ENCODE assay signal across 10 cellular contexts in genomic region chr1:27098447-27099153, GRCh38. TPM values are rescaled to one million over a fixed set of nuclear protein-coding genes. Genes with fewer than 3 reads are reported as not detected.
DNase-seq lines count a peak whose midpoint lies in the region; ATAC-seq and TF ChIP-seq lines count a peak whose summit lies in the region.
"Had no signal": no experiment of that assay in that cellular context is flagged by ENCODE, and none has a peak within 500 bp of the region (broad histone marks: within the 10 kb centered on the region; RNA-seq: fewer than 3 reads in every experiment).

No MANE protein-coding gene starts in this region.

- H3K9ac ChIP-seq in mammary epithelial cell (ENCODE audit: insufficient read depth, low read length) (peak overlapping the region; percentile 60), mesenchymal stem cell (ENCODE audit: low read length) (peak overlapping the region; percentile 71)

- peaks cover 11% of the 10 kb centered on the region for H3K36me3 Mint-ChIP-seq in activated CD4-positive, alpha-beta memory T cell treated with anti-CD3 and anti-CD28 coated beads, Interleukin-2, amount 10 ng/mL, durations not matched to agents 7 days and 5 days (ENCODE audit: low read depth)
- peaks cover 4% of the 10 kb centered on the region for H3K36me3 Mint-ChIP-seq in activated CD4-positive, alpha-beta memory T cell treated with anti-CD3 and anti-CD28 coated beads for 36 hours

- intact Hi-C loops in activated CD4-positive, alpha-beta memory T cell treated with anti-CD3 and anti-CD28 coated beads for 36 hours (cut with micrococcal nuclease), result loop anchor here (10.0 kb wide), 1 partner anchor 296 kb away; the partner anchor contains the start of gene GPR3
- intact Hi-C loops in mammary epithelial cell (cut with micrococcal nuclease) (no loop called here), transverse colon (cut with DNase I; ENCODE audit: low total_unique reads) (loop anchor here (2.0 kb wide), 1 partner anchor 54 kb away; no protein-coding TSS in a partner anchor)

- peak overlapping the region; percentile 95 for H4K91ac ChIP-seq in mesenchymal stem cell (ENCODE audit: low read length)

- H3K4me3 ChIP-seq in mammary epithelial cell (replicated peaks in 1 of 3; ENCODE audit: insufficient read depth in 1 of 3, low read depth in 2 of 3, low read length in 3 of 3) (no peak overlapping the region), mesenchymal stem cell (ENCODE audit: insufficient read depth in 1 of 2, low read depth in 1 of 2, low read length in 2 of 2) (no peak overlapping the region), transverse colon (no peak overlapping the region)

- H3K36me3 ChIP-seq in mammary epithelial cell (ENCODE audit: insufficient read depth, low read length), result no peaks in the 10 kb centered on the region
- H3K36me3 ChIP-seq in mesenchymal stem cell (ENCODE audit: control insufficient read depth in 1 of 2, insufficient read depth in 2 of 2, low read depth in 1 of 2, low read length in 2 of 2), result peaks cover 10 to 27% of the 10 kb centered on the region in 2 experiments
- H3K36me3 ChIP-seq in transverse colon, result peaks cover 0 to 5% (median 0%) of the 10 kb centered on the region in 4 donors

- H3K79me1 ChIP-seq in mesenchymal stem cell (replicated peaks; ENCODE audit: low read length, poor library complexity, severe bottlenecking), result no peaks in the 10 kb centered on the region

- no peak overlapping the region for H3K4me3 Mint-ChIP-seq in activated CD4-positive, alpha-beta memory T cell treated with anti-CD3 and anti-CD28 coated beads, Interleukin-2, amount 10 ng/mL, durations not matched to agents 7 days and 5 days
- H3K4me3 Mint-ChIP-seq in activated CD4-positive, alpha-beta memory T cell treated with anti-CD3 and anti-CD28 coated beads for 36 hours, result no peak overlapping the region

- no peaks in the 10 kb centered on the region for H3K79me2 ChIP-seq in mammary epithelial cell (ENCODE audit: insufficient read depth, low read length)

- peak overlapping the region; percentile 83 to 85 for H3K18ac ChIP-seq in mesenchymal stem cell (ENCODE audit: low read depth in 1 of 2, low read length in 2 of 2)

- H3K4me1 Mint-ChIP-seq in activated CD4-positive, alpha-beta memory T cell treated with anti-CD3 and anti-CD28 coated beads, Interleukin-2, amount 10 ng/mL, durations not matched to agents 7 days and 5 days, result peaks cover 12% of the 10 kb centered on the region
- peaks cover 7% of the 10 kb centered on the region for H3K4me1 Mint-ChIP-seq in activated CD4-positive, alpha-beta memory T cell treated with anti-CD3 and anti-CD28 coated beads for 36 hours (ENCODE audit: low read depth)

- peak overlapping the region; percentile 27 for H3K27ac Mint-ChIP-seq in activated CD4-positive, alpha-beta memory T cell treated with anti-CD3 and anti-CD28 coated beads, Interleukin-2, amount 10 ng/mL, durations not matched to agents 7 days and 5 days
- no peak overlapping the region for H3K27ac Mint-ChIP-seq in activated CD4-positive, alpha-beta memory T cell treated with anti-CD3 and anti-CD28 coated beads for 36 hours

- no peaks in the 10 kb centered on the region for H4K20me1 ChIP-seq in mammary epithelial cell (ENCODE audit: insufficient read depth, low read length)

- H3K4me2 ChIP-seq in mammary epithelial cell (ENCODE audit: insufficient read depth, low read depth, low read length) (peak overlapping the region; percentile 53), mesenchymal stem cell (ENCODE audit: low read length, poor library complexity, severe bottlenecking) (no peak overlapping the region)

- dilution Hi-C loops in mammary epithelial cell (cut with HindIII; ENCODE audit: low sequenced_read_pairs), result no loop called here

- TF ChIP-seq POLR2A in transverse colon (IDR thresholded peaks at IDR 0.05), result no peak

- no peak overlapping the region for H3K14ac ChIP-seq in mesenchymal stem cell (ENCODE audit: low read length in 2 of 2)

- H3K27me3 ChIP-seq in mammary epithelial cell (ENCODE audit: insufficient read depth, low read length), result no peaks in the 10 kb centered on the region
- H3K27me3 ChIP-seq in mesenchymal stem cell (ENCODE audit: control insufficient read depth in 1 of 2, insufficient read depth in 1 of 2, low read length in 2 of 2), result no peaks in the 10 kb centered on the region
- no peaks in the 10 kb centered on the region for H3K27me3 ChIP-seq in transverse colon
- H3K27me3 ChIP-seq: BE2C had no signal

- peaks cover 34% of the 10 kb centered on the region for H3K4me1 ChIP-seq in mammary epithelial cell (ENCODE audit: insufficient read depth, low read length)
- H3K4me1 ChIP-seq in mesenchymal stem cell (ENCODE audit: control insufficient read depth, insufficient read depth, low read depth, low read length), result peaks cover 20% of the 10 kb centered on the region
- peaks cover 10 to 27% (median 20%) of the 10 kb centered on the region in 4 donors for H3K4me1 ChIP-seq in transverse colon

- CTCF ChIA-PET in activated CD4-positive, alpha-beta memory T cell treated with anti-CD3 and anti-CD28 coated beads, Interleukin-2, amount 10 ng/mL, durations not matched to agents 7 days and 5 days (lab: Charles Lee), result interaction anchor here (1.0 to 17.0 kb wide), 8 partner anchors 28 to 198 kb away, joined by 3 to 284 read pairs (median 5); no protein-coding TSS in a partner anchor
- CTCF ChIA-PET in activated CD4-positive, alpha-beta memory T cell treated with anti-CD3 and anti-CD28 coated beads for 36 hours (lab: Charles Lee), result interaction anchor here (0.6 to 14.6 kb wide), 10 partner anchors 11 to 202 kb away, joined by 3 to 366 read pairs (median 4); partner anchors contain the start of genes SLC9A1 and WDTC1
- CTCF ChIA-PET in mammary epithelial cell (lab: Charles Lee; ENCODE audit: low non-redundant PET), result interaction anchor here (0.6 to 1.7 kb wide), 6 partner anchors 14 to 198 kb away, joined by 3 to 11 read pairs (median 4); no protein-coding TSS in a partner anchor

- peak overlapping the region; percentile 91 for H4K8ac ChIP-seq in mesenchymal stem cell (ENCODE audit: low read length)

- no peaks in the 10 kb centered on the region for H3K9me3 ChIP-seq in mammary epithelial cell (replicated peaks; ENCODE audit: insufficient read depth, low read length)
- H3K9me3 ChIP-seq in mesenchymal stem cell (ENCODE audit: control insufficient read depth, low read length), result no peaks in the 10 kb centered on the region
- no peaks in the 10 kb centered on the region for H3K9me3 ChIP-seq in transverse colon
- H3K9me3 ChIP-seq: BE2C had no signal

- WGBS in mammary epithelial cell (ENCODE audit: low coverage, missing lambda C conversion rate), result 7% methylated on average over 11 of the region's 14 CpGs
- 90% methylated on average over 13 of the region's 14 CpGs for WGBS in mesenchymal stem cell
- WGBS in transverse colon (ENCODE audit: low coverage in 1 of 2), 2 donors, result 60% methylated on average over 5 to 14 of the region's 14 CpGs

- peak overlapping the region; percentile 62 for H3K27ac ChIP-seq in mammary epithelial cell (ENCODE audit: insufficient read depth, low read depth, low read length)
- no peak overlapping the region for H3K27ac ChIP-seq in mesenchymal stem cell (ENCODE audit: low read length, poor library complexity, severe bottlenecking)
- H3K27ac ChIP-seq in transverse colon, result peak overlapping the region; percentile 47 to 69 (median 58)
- H3K27ac ChIP-seq: HL-60 had no signal

- H3K27me3 Mint-ChIP-seq in activated CD4-positive, alpha-beta memory T cell treated with anti-CD3 and anti-CD28 coated beads, Interleukin-2, amount 10 ng/mL, durations not matched to agents 7 days and 5 days, result no peaks in the 10 kb centered on the region
- no peaks in the 10 kb centered on the region for H3K27me3 Mint-ChIP-seq in activated CD4-positive, alpha-beta memory T cell treated with anti-CD3 and anti-CD28 coated beads for 36 hours

- peak overlapping the region; percentile 41 for H2AK5ac ChIP-seq in mesenchymal stem cell (ENCODE audit: low read length, severe bottlenecking)

- no peak overlapping the region for H2AFZ ChIP-seq in mammary epithelial cell (ENCODE audit: low read depth, low read length)
- H2AFZ ChIP-seq in mesenchymal stem cell (ENCODE audit: low read depth, low read length), result no peak overlapping the region

- H3K9me3 Mint-ChIP-seq in activated CD4-positive, alpha-beta memory T cell treated with anti-CD3 and anti-CD28 coated beads, Interleukin-2, amount 10 ng/mL, durations not matched to agents 7 days and 5 days, result no peaks in the 10 kb centered on the region
- H3K9me3 Mint-ChIP-seq in activated CD4-positive, alpha-beta memory T cell treated with anti-CD3 and anti-CD28 coated beads for 36 hours, result no peaks in the 10 kb centered on the region

- DNase-seq in activated CD4-positive, alpha-beta memory T cell treated with anti-CD3 and anti-CD28 coated beads, Interleukin-2, amount 10 ng/mL, durations not matched to agents 7 days and 5 days, result no peak
- no peak for DNase-seq in activated CD4-positive, alpha-beta memory T cell treated with anti-CD3 and anti-CD28 coated beads for 36 hours
- peak; percentile 73 for DNase-seq in mammary epithelial cell
- DNase-seq in mesenchymal stem cell, result no peak
- DNase-seq in transverse colon, result no peak
- no peak for DNase-seq in NCI-H526 treated with DMSO at 0.1 percent for 48 hours (lab: John Stamatoyannopoulos, UW)
- DNase-seq in activated CD4-positive, CD25-positive, alpha-beta regulatory T cell treated with anti-CD3 and anti-CD28 coated beads, Interleukin-2, amount 50 U/mL, for 72 hours, result no peak

- BruUV-seq in mammary epithelial cell (replicated peaks; lab: Mats Ljungman, UMichigan), result no TSS peak

- H2BK5ac ChIP-seq in mesenchymal stem cell (ENCODE audit: low read depth, low read length, poor library complexity, severe bottlenecking), result no peak overlapping the region

- H2BK12ac ChIP-seq in mesenchymal stem cell (ENCODE audit: low read length in 2 of 2), result peak overlapping the region; percentile 75 to 93

- H3K4ac ChIP-seq in mesenchymal stem cell (ENCODE audit: low read depth in 1 of 2, low read length in 2 of 2), result peak overlapping the region; percentile 33 to 39

- POLR2A ChIA-PET in activated CD4-positive, alpha-beta memory T cell treated with anti-CD3 and anti-CD28 coated beads, Interleukin-2, amount 10 ng/mL, durations not matched to agents 7 days and 5 days (lab: Charles Lee), result interaction anchor here (0.8 kb wide), 1 partner anchor 55 kb away, joined by 3 read pairs; no protein-coding TSS in a partner anchor
- POLR2A ChIA-PET in activated CD4-positive, alpha-beta memory T cell treated with anti-CD3 and anti-CD28 coated beads for 36 hours (lab: Charles Lee), result interaction anchor here (2.7 kb wide), 1 partner anchor 54 kb away, joined by 5 read pairs; no protein-coding TSS in a partner anchor

- ATAC-seq in GM21526 (IDR thresholded peaks at IDR 0.05; ENCODE audit: low FRiP score, unreplicated experiment), result no peak

- TF ChIP-seq EP300 in transverse colon (IDR thresholded peaks at IDR 0.05; ENCODE audit: low read depth), result no peak

- in situ Hi-C loops in mammary epithelial cell (cut with MboI; ENCODE audit: low sequenced_read_pairs in 2 of 2) (loop anchor here in 1 of 2 donors (5.0 kb wide), 2 partner anchors 51 to 101 kb away; no protein-coding TSS in a partner anchor), transverse colon (cut with MboI; ENCODE audit: low pct_ligation_motif_present in 1 of 4, low pct_unique_long_range_greater_than_20kb in 1 of 4, low sequenced_read_pairs in 3 of 4) (loop anchor here in 3 of 4 donors (5.0 to 10.0 kb wide), 3 partner anchors 51 to 104 kb away; partner anchors contain the start of gene TRNP1 (in 1 of the 3))

- peak overlapping the region; percentile 62 for H2BK120ac ChIP-seq in mesenchymal stem cell (ENCODE audit: low read depth, low read length)

- peak overlapping the region; percentile 39 for H2BK15ac ChIP-seq in mesenchymal stem cell (ENCODE audit: low read depth, poor library complexity, severe bottlenecking)

- no peak overlapping the region for H3K23ac ChIP-seq in mesenchymal stem cell (ENCODE audit: low read length in 2 of 2)

- TF ChIP-seq CTCF in mammary epithelial cell (conservative IDR thresholded peaks at IDR 0.05 in 1 of 2, IDR thresholded peaks at IDR 0.05 in 1 of 2; ENCODE audit: extremely low read depth in 1 of 2, insufficient read depth in 1 of 2, low read depth in 1 of 2, low read length in 2 of 2), result no peak
- no peak for TF ChIP-seq CTCF in transverse colon (IDR thresholded peaks at IDR 0.05)

RNA-seq across cellular contexts. Expression of gene SLC9A1, which starts 56.3 kb away (rescaled TPM):
- 10 to 100 TPM; 26.6 to 27.5 TPM for total RNA-seq in activated CD4-positive, alpha-beta memory T cell treated with anti-CD3 and anti-CD28 coated beads, Interleukin-2, amount 10 ng/mL, durations not matched to agents 7 days and 5 days
- total RNA-seq in activated CD4-positive, alpha-beta memory T cell treated with anti-CD3 and anti-CD28 coated beads for 36 hours, result 10 to 100 TPM; 16.0 to 17.8 TPM
- 100 to 1,000 TPM in 1 of 2 donors, 1 to 10 TPM in 1; 9.5 to 124 TPM for total RNA-seq in mammary epithelial cell
- 16.7 TPM for polyA plus RNA-seq in mammary epithelial cell
- 203 TPM for polyA minus RNA-seq in mammary epithelial cell
- 37.0 TPM for polyA plus RNA-seq in mesenchymal stem cell (2013, experiment 1 of 2)
- 36.1 TPM for polyA plus RNA-seq in mesenchymal stem cell (2013, experiment 2 of 2)
- 100 to 1,000 TPM in 2 of 4 donors, 10 to 100 TPM in 2; 17.9 to 140 (median 101) TPM for total RNA-seq in transverse colon
